ENCODE assay signal across 18 cellular contexts in the genomic region with DNA sequence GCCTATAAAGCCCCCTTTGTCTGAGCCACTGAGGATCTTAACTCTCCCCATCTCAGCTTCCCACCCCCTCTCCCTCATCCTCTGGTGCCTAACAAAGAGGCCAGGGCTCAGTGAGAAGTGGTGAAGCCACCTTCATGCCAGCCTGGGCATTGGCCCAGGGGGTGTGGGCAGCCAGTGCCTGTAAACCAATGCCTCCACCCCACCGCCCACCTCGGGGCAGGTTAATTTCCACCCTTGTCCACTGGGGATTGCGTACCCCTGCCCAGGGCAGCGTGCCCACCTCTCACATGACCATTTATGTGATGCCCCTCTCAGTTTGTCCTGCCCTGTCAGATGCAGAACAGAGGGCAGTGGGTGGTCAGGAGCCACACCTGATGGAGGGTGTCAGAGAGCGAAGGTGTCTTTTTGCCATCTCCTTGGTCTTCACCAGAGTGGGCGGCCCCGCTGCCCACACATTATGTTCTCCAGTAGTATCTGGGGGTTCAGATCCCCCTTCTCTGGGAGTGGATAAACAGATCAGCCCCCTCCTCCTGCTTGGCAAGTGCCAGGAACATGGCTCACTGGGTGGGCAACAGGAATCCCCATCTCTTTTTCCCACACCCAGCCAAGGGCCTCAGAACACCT. TPM values are rescaled to one million over a fixed set of nuclear protein-coding genes. Genes with fewer than 3 reads are reported as not detected.
A peak's percentile ranks its signal among the peaks of the same experiment; 100 is the strongest.
DNase-seq lines count a peak whose midpoint lies in the region; ATAC-seq and TF ChIP-seq lines count a peak whose summit lies in the region.
"Had no signal": no experiment of that assay in that cellular context is flagged by ENCODE, and none has a peak within 500 bp of the region (broad histone marks: within the 10 kb centered on the region; RNA-seq: fewer than 3 reads in every experiment).

No MANE protein-coding gene starts in this region.

- peaks cover 37% of the 10 kb centered on the region for H3K4me1 Mint-ChIP-seq in neural crest cell

- no peaks in the 10 kb centered on the region for H3K9me3 Mint-ChIP-seq in neural crest cell
- H3K9me3 Mint-ChIP-seq: stimulated activated naive B cell treated with anti-CD40 and anti-IgM and Interleukin-4, amounts not matched to agents 10 μg/mL and 1 μg/mL and 100 μg/mL, for 72 hours had no signal

- no peak for TF ChIP-seq EP300 in gastroesophageal sphincter (IDR thresholded peaks at IDR 0.05)

- ATAC-seq in gastroesophageal sphincter = no peak
- ATAC-seq: heart left ventricle; stimulated activated naive B cell treated with anti-CD40 and anti-IgM and Interleukin-4, amounts not matched to agents 10 μg/mL and 1 μg/mL and 100 μg/mL, for 72 hours had no signal

- TF ChIP-seq CTCF in HL-60 (IDR thresholded peaks at IDR 0.05; ENCODE audit: insufficient read depth, low read length) (no peak), coronary artery (IDR thresholded peaks at IDR 0.05) (no peak), neural crest cell (conservative IDR thresholded peaks at IDR 0.05) (no peak), gastroesophageal sphincter (IDR thresholded peaks at IDR 0.05) (no peak)

- H3K4me3 Mint-ChIP-seq in neural crest cell = peak overlapping the region; percentile 83

- H3K36me3 ChIP-seq in BLaER1 = no peaks in the 10 kb centered on the region
- H3K36me3 ChIP-seq in gastroesophageal sphincter = no peaks in the 10 kb centered on the region
- H3K36me3 ChIP-seq: esophagus squamous epithelium, heart left ventricle, SJCRH30, spleen, vagina had no signal

- H3K9ac ChIP-seq in BLaER1 = 0 out of 2 replicates have a peak overlapping the region, but pooled peaks have one; percentile 8

- TF ChIP-seq POLR2A in gastroesophageal sphincter (IDR thresholded peaks at IDR 0.05) = no peak

- no peak overlapping the region; the same call in 1 of the 2 replicates for H3K4me3 ChIP-seq in BLaER1
- no peak overlapping the region for H3K4me3 ChIP-seq in HL-60 (replicated peaks; ENCODE audit: insufficient read depth, low read length)
- peak overlapping the region; percentile 79 for H3K4me3 ChIP-seq in coronary artery
- H3K4me3 ChIP-seq in gastroesophageal sphincter = peak overlapping the region in 1 of 2 donors; percentile 62

- H3K27me3 Mint-ChIP-seq in neural crest cell (ENCODE audit: low read depth) = peaks cover 56% of the 10 kb centered on the region

- peak overlapping the region; percentile 86 for H3K4me2 ChIP-seq in BLaER1

- WGBS in gastroesophageal sphincter (ENCODE audit: low coverage in 1 of 2), 2 donors = no CpG with 5 or more reads among the region's 7 CpGs

- no peak overlapping the region for H3K27ac Mint-ChIP-seq in neural crest cell (ENCODE audit: unreplicated experiment)

- no peaks in the 10 kb centered on the region for H3K36me3 Mint-ChIP-seq in neural crest cell (ENCODE audit: low read depth)
- H3K36me3 Mint-ChIP-seq: stimulated activated naive B cell treated with anti-CD40 and anti-IgM and Interleukin-4, amounts not matched to agents 10 μg/mL and 1 μg/mL and 100 μg/mL, for 72 hours had no signal

- H3K4me1 ChIP-seq in BLaER1 (peaks cover 84% of the 10 kb centered on the region), gastroesophageal sphincter (peaks cover 9 to 66% (median 48%) of the 10 kb centered on the region in 3 donors)

- no peaks in the 10 kb centered on the region for H4K20me1 ChIP-seq in BLaER1

- H3K9me3 ChIP-seq in BLaER1 (no peaks in the 10 kb centered on the region), gastroesophageal sphincter (no peaks in the 10 kb centered on the region)
- H3K9me3 ChIP-seq: esophagus squamous epithelium, heart left ventricle, SJCRH30, spleen, vagina had no signal

- DNase-seq in HL-60 (ENCODE audit: low read depth in 1 of 2, low spot score in 1 of 2) = no peak
- DNase-seq in coronary artery (ENCODE audit: low spot score) = no peak
- no peak for DNase-seq in neural crest cell (ENCODE audit: low read depth, low spot score)
- no peak for DNase-seq in foreskin melanocyte
- no peak for DNase-seq in stimulated activated naive CD4-positive, alpha-beta T cell treated with Interleukin-2 at 50 U/mL for 16 hours (lab: John Stamatoyannopoulos, UW)
- DNase-seq in HUDEP-2 (lab: John Stamatoyannopoulos, UW; ENCODE audit: unreplicated experiment in 76 of 76) = no peak
- DNase-seq: activated CD4-positive, CD25-positive, alpha-beta regulatory T cell treated with anti-CD3 and anti-CD28 coated beads, Interleukin-2, amount 50 U/mL, for 72 hours; esophagus squamous epithelium; GDM1; GOT3; heart left ventricle; kidney glomerular epithelial cell; SJCRH30; spleen; stimulated activated naive B cell treated with anti-CD40 and anti-IgM and Interleukin-4, amounts not matched to agents 10 μg/mL and 1 μg/mL and 100 μg/mL, for 72 hours had no signal

- H3K27me3 ChIP-seq in BLaER1 = peaks cover 40% of the 10 kb centered on the region
- no peaks in the 10 kb centered on the region for H3K27me3 ChIP-seq in HL-60 (ENCODE audit: insufficient read depth, poor library complexity, severe bottlenecking)
- peaks cover 32% of the 10 kb centered on the region for H3K27me3 ChIP-seq in gastroesophageal sphincter

- H3K27ac ChIP-seq in BLaER1 = 0 out of 2 replicates have a peak overlapping the region, but pooled peaks have one; percentile 13
- peak overlapping the region; percentile 89; the same call in 1 of the 2 replicates for H3K27ac ChIP-seq in HL-60 (replicated peaks)
- no peak overlapping the region for H3K27ac ChIP-seq in coronary artery
- H3K27ac ChIP-seq in gastroesophageal sphincter = no peak overlapping the region
- H3K27ac ChIP-seq: esophagus squamous epithelium, heart left ventricle, SJCRH30, spleen, vagina had no signal

RNA-seq across cellular contexts. Expression of gene ARHGAP23, which starts 10.1 kb away (rescaled TPM):
- total RNA-seq in neural crest cell = 25.7 and 30.0 TPM in 2 replicates
- total RNA-seq in gastroesophageal sphincter = 100 to 1,000 TPM in 1 of 4 donors, 10 to 100 TPM in 3; 45.3 to 132 (median 82.8) TPM

Comparison
In these comparisons a context has a peak if more than half of its experiments do, and no peak if none do; other contexts are left out.
1. H3K27ac ChIP-seq: peak in BLaER1 (single experiment) and HL-60 (single experiment); none in coronary artery (0 of 2) and gastroesophageal sphincter (0 of 4).